In the genomic region with DNA sequence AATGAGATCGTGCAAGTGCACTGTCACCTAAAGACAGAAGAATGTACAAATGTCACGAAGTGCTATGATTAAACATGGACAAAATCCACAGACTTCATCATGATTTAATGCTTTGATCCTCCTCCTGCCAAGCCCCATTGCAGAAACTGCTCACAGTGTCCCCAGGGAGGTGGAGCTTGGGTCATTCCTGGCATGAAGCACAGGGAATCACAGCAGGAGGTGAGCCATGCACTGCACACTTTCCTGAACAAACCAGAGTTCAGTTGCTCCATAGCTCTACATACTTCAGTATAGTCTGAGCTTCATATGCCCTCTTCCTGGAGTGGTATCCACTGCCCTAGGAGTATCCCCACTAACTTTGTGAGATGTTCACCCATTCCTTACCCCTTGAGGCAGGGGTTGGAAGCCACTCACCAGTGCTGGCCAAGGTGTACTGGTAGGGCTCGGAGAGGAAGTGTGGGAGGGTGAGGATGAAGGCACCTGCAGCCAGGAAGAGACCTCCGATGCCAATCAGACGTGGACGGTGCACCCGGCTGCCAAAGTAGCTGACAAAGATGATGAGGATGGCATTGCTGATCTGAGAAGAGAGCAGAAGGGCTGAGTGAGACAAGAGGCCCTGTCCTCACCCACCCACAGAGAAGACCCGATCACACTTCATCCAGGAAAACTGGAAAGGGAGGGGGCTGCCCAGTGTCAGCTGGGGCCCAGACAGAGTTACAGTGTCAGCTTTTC, we compare ENCODE assay signal across 1 cellular context.
TF ChIP-seq lines count a peak whose summit lies in the region.

No MANE protein-coding gene starts in this region.

TF ChIP-seq in HepG2, 621 proteins besides CTCF, POLR2A, EP300 and RAD21 (continued from another document):
- TF ChIP-seq, protein P1, sequence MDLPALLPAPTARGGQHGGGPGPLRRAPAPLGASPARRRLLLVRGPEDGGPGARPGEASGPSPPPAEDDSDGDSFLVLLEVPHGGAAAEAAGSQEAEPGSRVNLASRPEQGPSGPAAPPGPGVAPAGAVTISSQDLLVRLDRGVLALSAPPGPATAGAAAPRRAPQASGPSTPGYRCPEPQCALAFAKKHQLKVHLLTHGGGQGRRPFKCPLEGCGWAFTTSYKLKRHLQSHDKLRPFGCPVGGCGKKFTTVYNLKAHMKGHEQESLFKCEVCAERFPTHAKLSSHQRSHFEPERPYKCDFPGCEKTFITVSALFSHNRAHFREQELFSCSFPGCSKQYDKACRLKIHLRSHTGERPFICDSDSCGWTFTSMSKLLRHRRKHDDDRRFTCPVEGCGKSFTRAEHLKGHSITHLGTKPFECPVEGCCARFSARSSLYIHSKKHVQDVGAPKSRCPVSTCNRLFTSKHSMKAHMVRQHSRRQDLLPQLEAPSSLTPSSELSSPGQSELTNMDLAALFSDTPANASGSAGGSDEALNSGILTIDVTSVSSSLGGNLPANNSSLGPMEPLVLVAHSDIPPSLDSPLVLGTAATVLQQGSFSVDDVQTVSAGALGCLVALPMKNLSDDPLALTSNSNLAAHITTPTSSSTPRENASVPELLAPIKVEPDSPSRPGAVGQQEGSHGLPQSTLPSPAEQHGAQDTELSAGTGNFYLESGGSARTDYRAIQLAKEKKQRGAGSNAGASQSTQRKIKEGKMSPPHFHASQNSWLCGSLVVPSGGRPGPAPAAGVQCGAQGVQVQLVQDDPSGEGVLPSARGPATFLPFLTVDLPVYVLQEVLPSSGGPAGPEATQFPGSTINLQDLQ (CRISPR knock-in tag; IDR thresholded peaks at IDR 0.05), result no peak
- TF ChIP-seq, protein P2, sequence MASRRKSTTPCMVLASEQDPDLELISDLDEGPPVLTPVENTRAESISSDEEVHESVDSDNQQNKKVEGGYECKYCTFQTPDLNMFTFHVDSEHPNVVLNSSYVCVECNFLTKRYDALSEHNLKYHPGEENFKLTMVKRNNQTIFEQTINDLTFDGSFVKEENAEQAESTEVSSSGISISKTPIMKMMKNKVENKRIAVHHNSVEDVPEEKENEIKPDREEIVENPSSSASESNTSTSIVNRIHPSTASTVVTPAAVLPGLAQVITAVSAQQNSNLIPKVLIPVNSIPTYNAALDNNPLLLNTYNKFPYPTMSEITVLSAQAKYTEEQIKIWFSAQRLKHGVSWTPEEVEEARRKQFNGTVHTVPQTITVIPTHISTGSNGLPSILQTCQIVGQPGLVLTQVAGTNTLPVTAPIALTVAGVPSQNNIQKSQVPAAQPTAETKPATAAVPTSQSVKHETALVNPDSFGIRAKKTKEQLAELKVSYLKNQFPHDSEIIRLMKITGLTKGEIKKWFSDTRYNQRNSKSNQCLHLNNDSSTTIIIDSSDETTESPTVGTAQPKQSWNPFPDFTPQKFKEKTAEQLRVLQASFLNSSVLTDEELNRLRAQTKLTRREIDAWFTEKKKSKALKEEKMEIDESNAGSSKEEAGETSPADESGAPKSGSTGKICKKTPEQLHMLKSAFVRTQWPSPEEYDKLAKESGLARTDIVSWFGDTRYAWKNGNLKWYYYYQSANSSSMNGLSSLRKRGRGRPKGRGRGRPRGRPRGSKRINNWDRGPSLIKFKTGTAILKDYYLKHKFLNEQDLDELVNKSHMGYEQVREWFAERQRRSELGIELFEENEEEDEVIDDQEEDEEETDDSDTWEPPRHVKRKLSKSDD (CRISPR knock-in tag; IDR thresholded peaks at IDR 0.05; ENCODE audit: low read depth), result no peak
- TF ChIP-seq ZNF383 (CRISPR knock-in tag; IDR thresholded peaks at IDR 0.05; ENCODE audit: borderline replicate concordance) (no peak), CENPX (CRISPR knock-in tag; IDR thresholded peaks at IDR 0.05) (no peak), ZNF672 (CRISPR knock-in tag; IDR thresholded peaks at IDR 0.05) (no peak), ZNF737 (CRISPR knock-in tag; IDR thresholded peaks at IDR 0.05; ENCODE audit: borderline replicate concordance) (no peak), NFIC (IDR thresholded peaks at IDR 0.05; ENCODE audit: low read length) (no peak), ZNF143 (CRISPR knock-in tag; IDR thresholded peaks at IDR 0.05) (no peak), TBL1XR1 (IDR thresholded peaks at IDR 0.05; ENCODE audit: borderline replicate concordance, low read length, partially characterized antibody) (no peak), KLF16 (CRISPR knock-in tag; IDR thresholded peaks at IDR 0.05) (no peak), PCBP1 (IDR thresholded peaks at IDR 0.05; ENCODE audit: borderline replicate concordance, low read depth, low read length) (no peak), ZNF547 (CRISPR knock-in tag; IDR thresholded peaks at IDR 0.05) (no peak), ZNF441 (CRISPR knock-in tag; IDR thresholded peaks at IDR 0.05; ENCODE audit: borderline replicate concordance) (no peak)
- TF ChIP-seq, protein P3, sequence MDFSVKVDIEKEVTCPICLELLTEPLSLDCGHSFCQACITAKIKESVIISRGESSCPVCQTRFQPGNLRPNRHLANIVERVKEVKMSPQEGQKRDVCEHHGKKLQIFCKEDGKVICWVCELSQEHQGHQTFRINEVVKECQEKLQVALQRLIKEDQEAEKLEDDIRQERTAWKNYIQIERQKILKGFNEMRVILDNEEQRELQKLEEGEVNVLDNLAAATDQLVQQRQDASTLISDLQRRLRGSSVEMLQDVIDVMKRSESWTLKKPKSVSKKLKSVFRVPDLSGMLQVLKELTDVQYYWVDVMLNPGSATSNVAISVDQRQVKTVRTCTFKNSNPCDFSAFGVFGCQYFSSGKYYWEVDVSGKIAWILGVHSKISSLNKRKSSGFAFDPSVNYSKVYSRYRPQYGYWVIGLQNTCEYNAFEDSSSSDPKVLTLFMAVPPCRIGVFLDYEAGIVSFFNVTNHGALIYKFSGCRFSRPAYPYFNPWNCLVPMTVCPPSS (IDR thresholded peaks at IDR 0.05), result no peak
- TF ChIP-seq, protein P4, sequence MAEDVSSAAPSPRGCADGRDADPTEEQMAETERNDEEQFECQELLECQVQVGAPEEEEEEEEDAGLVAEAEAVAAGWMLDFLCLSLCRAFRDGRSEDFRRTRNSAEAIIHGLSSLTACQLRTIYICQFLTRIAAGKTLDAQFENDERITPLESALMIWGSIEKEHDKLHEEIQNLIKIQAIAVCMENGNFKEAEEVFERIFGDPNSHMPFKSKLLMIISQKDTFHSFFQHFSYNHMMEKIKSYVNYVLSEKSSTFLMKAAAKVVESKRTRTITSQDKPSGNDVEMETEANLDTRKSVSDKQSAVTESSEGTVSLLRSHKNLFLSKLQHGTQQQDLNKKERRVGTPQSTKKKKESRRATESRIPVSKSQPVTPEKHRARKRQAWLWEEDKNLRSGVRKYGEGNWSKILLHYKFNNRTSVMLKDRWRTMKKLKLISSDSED (CRISPR knock-in tag; IDR thresholded peaks at IDR 0.05), result no peak
- TF ChIP-seq, protein P5, sequence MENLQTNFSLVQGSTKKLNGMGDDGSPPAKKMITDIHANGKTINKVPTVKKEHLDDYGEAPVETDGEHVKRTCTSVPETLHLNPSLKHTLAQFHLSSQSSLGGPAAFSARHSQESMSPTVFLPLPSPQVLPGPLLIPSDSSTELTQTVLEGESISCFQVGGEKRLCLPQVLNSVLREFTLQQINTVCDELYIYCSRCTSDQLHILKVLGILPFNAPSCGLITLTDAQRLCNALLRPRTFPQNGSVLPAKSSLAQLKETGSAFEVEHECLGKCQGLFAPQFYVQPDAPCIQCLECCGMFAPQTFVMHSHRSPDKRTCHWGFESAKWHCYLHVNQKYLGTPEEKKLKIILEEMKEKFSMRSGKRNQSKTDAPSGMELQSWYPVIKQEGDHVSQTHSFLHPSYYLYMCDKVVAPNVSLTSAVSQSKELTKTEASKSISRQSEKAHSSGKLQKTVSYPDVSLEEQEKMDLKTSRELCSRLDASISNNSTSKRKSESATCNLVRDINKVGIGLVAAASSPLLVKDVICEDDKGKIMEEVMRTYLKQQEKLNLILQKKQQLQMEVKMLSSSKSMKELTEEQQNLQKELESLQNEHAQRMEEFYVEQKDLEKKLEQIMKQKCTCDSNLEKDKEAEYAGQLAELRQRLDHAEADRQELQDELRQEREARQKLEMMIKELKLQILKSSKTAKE (CRISPR knock-in tag; IDR thresholded peaks at IDR 0.05; ENCODE audit: borderline replicate concordance), result no peak
